ENCODE assay signal across 16 cellular contexts in genomic region chr6:131916847-131917246, GRCh38. TPM values are rescaled to one million over a fixed set of nuclear protein-coding genes. Genes with fewer than 3 reads are reported as not detected.
DNase-seq lines count a peak whose midpoint lies in the region; ATAC-seq and TF ChIP-seq lines count a peak whose summit lies in the region.
"Had no signal": no experiment of that assay in that cellular context is flagged by ENCODE, and none has a peak within 500 bp of the region (broad histone marks: within the 10 kb centered on the region; RNA-seq: fewer than 3 reads in every experiment).

No MANE protein-coding gene starts in this region.

- H3K36me3 Mint-ChIP-seq in GM23338 (ENCODE audit: low read depth) = peaks cover 78% of the 10 kb centered on the region
- H3K36me3 Mint-ChIP-seq: IgD-negative memory B cell had no signal

- TF ChIP-seq CTCF in GM23338 (conservative IDR thresholded peaks at IDR 0.05; ENCODE audit: low read depth in 2 of 2) (no peak), osteoblast (IDR thresholded peaks at IDR 0.05; ENCODE audit: extremely low read depth, low read depth, low read length) (no peak)

- no peak overlapping the region for H3K27ac Mint-ChIP-seq in GM23338
- H3K27ac Mint-ChIP-seq: IgD-negative memory B cell had no signal

- peaks cover 52% of the 10 kb centered on the region for H3K9me3 Mint-ChIP-seq in GM23338

- peak overlapping the region; percentile 84 for H3K4me2 ChIP-seq in BLaER1
- H3K4me2 ChIP-seq in GM23338 = no peak overlapping the region
- peak overlapping the region; percentile 9 for H3K4me2 ChIP-seq in osteoblast (ENCODE audit: insufficient read depth, low read length)
- H3K4me2 ChIP-seq: PC-9 had no signal

- H3F3A ChIP-seq in GM23338 (replicated peaks; ENCODE audit: low read depth) = peaks cover 51% of the 10 kb centered on the region

- no peak overlapping the region for H3K27ac ChIP-seq in BLaER1
- 0 out of 2 replicates have a peak overlapping the region, but pooled peaks have one; percentile 35 for H3K27ac ChIP-seq in GM23338 (ENCODE audit: low read depth)
- H3K27ac ChIP-seq in SJCRH30 = peak overlapping the region; percentile 74
- H3K27ac ChIP-seq in osteoblast (ENCODE audit: low read depth, low read length) = no peak overlapping the region
- H3K27ac ChIP-seq: PC-9 had no signal

- H3K36me3 ChIP-seq in BLaER1 = no peaks in the 10 kb centered on the region
- H3K36me3 ChIP-seq in GM23338 (ENCODE audit: insufficient read depth) = peaks cover 48% of the 10 kb centered on the region
- no peaks in the 10 kb centered on the region for H3K36me3 ChIP-seq in SJCRH30
- no peaks in the 10 kb centered on the region for H3K36me3 ChIP-seq in osteoblast (ENCODE audit: insufficient read depth, low read length)

- H3K4me3 ChIP-seq in BLaER1 = no peak overlapping the region
- H3K4me3 ChIP-seq in GM23338 = no peak overlapping the region
- H3K4me3 ChIP-seq in SJCRH30 = no peak overlapping the region
- no peak overlapping the region for H3K4me3 ChIP-seq in osteoblast (ENCODE audit: insufficient read depth, low read length)
- H3K4me3 ChIP-seq: PC-9 had no signal

- ATAC-seq in GM23338 = no peak
- ATAC-seq: HCT116, Right ventricle myocardium inferior, SK-N-SH treated with all-trans-retinoic acid at 6 μM for 48 hours had no signal

- H4K20me1 ChIP-seq in BLaER1 (no peaks in the 10 kb centered on the region), GM23338 (replicated peaks; ENCODE audit: insufficient read depth) (peaks cover 8% of the 10 kb centered on the region; the same call in 1 of the 2 replicates), osteoblast (ENCODE audit: insufficient read depth, low read length) (no peaks in the 10 kb centered on the region)

- H3K9me2 ChIP-seq in GM23338 (ENCODE audit: insufficient read depth) = no peaks in the 10 kb centered on the region

- DNase-seq in GM23338 (ENCODE audit: low spot score) (no peak), SJCRH30 (no peak), osteoblast (ENCODE audit: insufficient read length, low spot score, missing footprints) (no peak), COLO668 (lab: John Stamatoyannopoulos, UW; ENCODE audit: unreplicated experiment) (no peak), SKM-1 treated with dmso at 0.1 percent for 144 hours (lab: John Stamatoyannopoulos, UW; ENCODE audit: unreplicated experiment) (no peak), NCI-H1436 treated with DMSO at 0.1 percent for 48 hours (lab: John Stamatoyannopoulos, UW) (no peak)
- DNase-seq: NCI-H1048, NCI-H1694, NCI-H2107, NCI-H69, PC-9 had no signal

- H3K9ac ChIP-seq in BLaER1 = no peak overlapping the region

- H3K9me3 ChIP-seq in BLaER1 = peaks cover 24% of the 10 kb centered on the region
- no peaks in the 10 kb centered on the region for H3K9me3 ChIP-seq in SJCRH30 (replicated peaks)
- no peaks in the 10 kb centered on the region for H3K9me3 ChIP-seq in osteoblast (ENCODE audit: low read depth, low read length)

- peaks cover 3% of the 10 kb centered on the region; the same call in 1 of the 2 replicates for H3K79me2 ChIP-seq in GM23338 (replicated peaks; ENCODE audit: insufficient read depth)
- H3K79me2 ChIP-seq in osteoblast (ENCODE audit: insufficient read depth, low read length) = no peaks in the 10 kb centered on the region

- 0 out of 2 replicates have a peak, but pooled peaks cover 5% of the 10 kb centered on the region for H3K27me3 ChIP-seq in BLaER1
- H3K27me3 ChIP-seq in GM23338 (ENCODE audit: insufficient read depth) = no peaks in the 10 kb centered on the region
- H3K27me3 ChIP-seq in SJCRH30 = no peaks in the 10 kb centered on the region
- no peaks in the 10 kb centered on the region for H3K27me3 ChIP-seq in osteoblast (ENCODE audit: insufficient read depth, low read length)

- H3K27me3 Mint-ChIP-seq in GM23338 (ENCODE audit: insufficient read depth, low read depth, poor library complexity) = peaks cover 8% of the 10 kb centered on the region

- H3K4me3 Mint-ChIP-seq in GM23338 = no peak overlapping the region
- H3K4me3 Mint-ChIP-seq: IgD-negative memory B cell had no signal

- peaks cover 11% of the 10 kb centered on the region; the same call in 1 of the 3 replicates for H3K4me1 Mint-ChIP-seq in GM23338

- H3K4me1 ChIP-seq in BLaER1 = peaks cover 38% of the 10 kb centered on the region
- H3K4me1 ChIP-seq in GM23338 (ENCODE audit: insufficient read depth) = no peaks in the 10 kb centered on the region
- peaks cover 25% of the 10 kb centered on the region for H3K4me1 ChIP-seq in SJCRH30
- peaks cover 25% of the 10 kb centered on the region for H3K4me1 ChIP-seq in osteoblast (ENCODE audit: insufficient read depth, low read length)

- H2AFZ ChIP-seq in GM23338 = no peak overlapping the region
- peak overlapping the region; percentile 66 for H2AFZ ChIP-seq in osteoblast (ENCODE audit: low read length)
- H2AFZ ChIP-seq: PC-9 had no signal

TF ChIP-seq in GM23338, 12 proteins besides CTCF, POLR2A, EP300 and RAD21:
- TF ChIP-seq STAT1 (IDR thresholded peaks at IDR 0.05; ENCODE audit: unreplicated experiment) = no peak
- no peak for TF ChIP-seq ZNF114 (CRISPR knock-in tag; IDR thresholded peaks at IDR 0.05)
- no peak for TF ChIP-seq REST (IDR thresholded peaks at IDR 0.05; ENCODE audit: unreplicated experiment)
- TF ChIP-seq ZNF331 (CRISPR knock-in tag; IDR thresholded peaks at IDR 0.05; ENCODE audit: low read depth) = no peak
- no peak for TF ChIP-seq JUNB (IDR thresholded peaks at IDR 0.05; ENCODE audit: unreplicated experiment)
- no peak for TF ChIP-seq EZH2phosphoT487 (IDR thresholded peaks at IDR 0.05; ENCODE audit: unreplicated experiment)
- no peak for TF ChIP-seq NANOG (IDR thresholded peaks at IDR 0.05; ENCODE audit: borderline replicate concordance)

RNA-seq across cellular contexts. Expression of gene CCN2, which starts 34.3 kb away (rescaled TPM):
- total RNA-seq in GM23338 (2014; rRNA removed; shearing (Covaris generic)) = 159 and 177 TPM in 2 replicates
- polyA plus RNA-seq in GM23338 (2016; fragmentation: Nextera tagmentation; extraction: Ambion mirVana) = 113 and 128 TPM in 2 replicates
- 2.3 TPM in 2 replicates for total RNA-seq in SJCRH30 (2014; rRNA removed; shearing (Covaris generic))
- 221 and 272 TPM in 2 replicates for total RNA-seq in osteoblast
- polyA plus RNA-seq: IgD-negative memory B cell had no signal

Comparison
In these comparisons a context has a peak if more than half of its experiments do, and no peak if none do; other contexts are left out.
1. H3K27ac ChIP-seq: peak in GM23338 (single experiment) and SJCRH30 (single experiment); none in BLaER1 (single experiment) and osteoblast (single experiment).
2. RNA of gene CCN2, which starts 34.3 kb away (total RNA-seq): 221 to 272 TPM in osteoblast and 159 to 177 TPM in GM23338; 2.3 TPM in SJCRH30; every median in the first group is over 10 times any median in the second.